Comparison of ENCODE assay signal across 20 cellular contexts in the genomic region with DNA sequence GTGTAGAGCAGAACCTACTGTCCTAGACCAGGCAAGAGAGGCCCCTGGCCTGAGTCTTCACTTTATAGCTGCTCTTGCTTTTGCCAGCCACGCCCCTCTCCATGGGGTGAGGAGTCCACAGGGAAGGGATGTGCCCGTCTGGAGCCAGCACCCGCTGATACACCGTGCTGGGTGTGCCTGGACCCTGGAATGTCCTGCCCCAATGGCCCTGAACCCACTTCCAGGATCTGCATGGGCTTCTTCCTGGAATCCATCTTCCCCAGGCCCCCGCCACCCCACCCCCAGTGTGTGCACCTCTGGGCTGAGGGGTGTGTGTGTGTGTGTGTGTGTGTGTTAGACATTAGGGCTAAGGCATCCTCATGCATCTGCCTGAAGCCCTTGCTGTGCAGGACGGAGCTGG. TPM values are rescaled to one million over a fixed set of nuclear protein-coding genes. Genes with fewer than 3 reads are reported as not detected.
"Had no signal": no experiment of that assay in that cellular context is flagged by ENCODE, and none has a peak within 500 bp of the region (broad histone marks: within the 10 kb centered on the region; RNA-seq: fewer than 3 reads in every experiment).

No MANE protein-coding gene starts in this region.

- H2AFZ ChIP-seq: hepatocyte had no signal

- H3K4me3 Mint-ChIP-seq: endodermal cell; naive thymus-derived CD4-positive, alpha-beta T cell; nephron progenitor cell had no signal

- H3K27ac Mint-ChIP-seq: endodermal cell; naive thymus-derived CD4-positive, alpha-beta T cell; nephron progenitor cell had no signal

- H3K4me3 ChIP-seq: hepatocyte, smooth muscle cell, suprapubic skin, thyroid gland, upper lobe of left lung, uterus had no signal

- H3K9me3 Mint-ChIP-seq: endodermal cell, nephron progenitor cell had no signal

- H3K27ac ChIP-seq: hepatocyte, suprapubic skin, thyroid gland, upper lobe of left lung, uterus had no signal

- H3K27me3 ChIP-seq: hepatocyte, suprapubic skin, thyroid gland, upper lobe of left lung, uterus had no signal

- DNase-seq: dermis blood vessel endothelial cell; endodermal cell; erythroblast; foreskin melanocyte; head of caudate nucleus; mesendoderm; naive thymus-derived CD4-positive, alpha-beta T cell; nephron progenitor cell; stimulated activated CD4-positive, alpha-beta T cell treated with anti-CD3 and anti-CD28 coated beads, Interleukin-2, amount 100 ng/mL, for 48 hours; stimulated activated naive CD8-positive, alpha-beta T cell treated with anti-CD3 and anti-CD28 coated beads, Interleukin-15, Interleukin-2, amounts not matched to agents 100 U/mL and 50 U/mL, for 24 hours; thyroid gland; uterus had no signal

- H3K79me2 ChIP-seq: hepatocyte had no signal

- H3K4me2 ChIP-seq: hepatocyte, smooth muscle cell had no signal

- H3K4me1 ChIP-seq: thyroid gland, upper lobe of left lung, uterus had no signal

- H3K36me3 ChIP-seq: suprapubic skin, thyroid gland, upper lobe of left lung, uterus had no signal

- ATAC-seq: naive thymus-derived CD4-positive, alpha-beta T cell; stimulated activated naive CD8-positive, alpha-beta T cell treated with anti-CD3 and anti-CD28 coated beads, Interleukin-15, Interleukin-2, amounts not matched to agents 100 U/mL and 50 U/mL, for 24 hours had no signal

- H3K9me3 ChIP-seq: suprapubic skin, thyroid gland, upper lobe of left lung, uterus had no signal

RNA-seq across cellular contexts. Expression of gene MEOX1, which starts 44.9 kb away (rescaled TPM):
- total RNA-seq: endodermal cell, endothelial cell of umbilical vein, lung microvascular endothelial cell, osteocyte, pulmonary artery endothelial cell had no signal
